In the genomic region with DNA sequence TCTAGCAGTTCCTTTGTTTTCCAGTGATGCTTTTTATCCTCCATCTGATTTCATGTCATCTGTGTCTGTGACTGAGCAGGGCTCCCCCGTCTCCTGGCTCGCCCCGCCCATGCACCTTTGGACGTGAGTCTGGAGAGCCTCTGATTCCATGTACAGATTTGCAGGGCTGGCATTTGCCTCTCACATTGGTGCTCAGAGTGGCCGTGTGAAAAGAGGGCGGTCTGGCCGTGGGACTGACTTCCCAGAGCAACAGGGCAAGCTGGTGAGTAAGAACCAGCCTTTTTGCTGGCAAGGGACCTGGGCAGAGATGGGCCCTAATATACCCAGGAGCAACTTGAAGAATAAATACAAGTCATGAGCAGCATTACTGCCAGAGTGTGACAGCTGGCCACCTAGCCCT, we compare ENCODE assay signal across 23 cellular contexts.
DNase-seq lines count a peak whose midpoint lies in the region; ATAC-seq and TF ChIP-seq lines count a peak whose summit lies in the region.
"Had no signal": no experiment of that assay in that cellular context is flagged by ENCODE, and none has a peak within 500 bp of the region (broad histone marks: within the 10 kb centered on the region; RNA-seq: fewer than 3 reads in every experiment).

No MANE protein-coding gene starts in this region.

- H3K4me1 ChIP-seq in ES-I3 (ENCODE audit: insufficient read depth, low read length) (peaks cover 50% of the 10 kb centered on the region), HUES6 (ENCODE audit: control insufficient read depth, insufficient read depth, low read length) (peaks cover 64% of the 10 kb centered on the region), osteoblast (ENCODE audit: insufficient read depth, low read length) (peaks cover 19% of the 10 kb centered on the region)

- H2AFZ ChIP-seq in osteoblast (ENCODE audit: low read length), result no peak overlapping the region

- H3K9me3 ChIP-seq in ES-I3 (ENCODE audit: control insufficient read depth, insufficient read depth, low read length), result 0 out of 2 replicates have a peak, but pooled peaks cover under 1% of the 10 kb centered on the region
- H3K9me3 ChIP-seq in HUES6 (ENCODE audit: control insufficient read depth, insufficient read depth, low read depth, low read length), result peaks cover 6% of the 10 kb centered on the region; the same call in 1 of the 2 replicates
- H3K9me3 ChIP-seq in osteoblast (ENCODE audit: low read depth, low read length), result no peaks in the 10 kb centered on the region
- H3K9me3 ChIP-seq: left ventricle myocardium inferior, suprapubic skin had no signal

- H3K27me3 ChIP-seq in HUES6 (ENCODE audit: control insufficient read depth, insufficient read depth, low read length), result no peaks in the 10 kb centered on the region
- H3K27me3 ChIP-seq in osteoblast (ENCODE audit: insufficient read depth, low read length), result peaks cover 12% of the 10 kb centered on the region
- H3K27me3 ChIP-seq: suprapubic skin had no signal

- no peak for ATAC-seq in GM19463 (IDR thresholded peaks at IDR 0.05; ENCODE audit: unreplicated experiment)
- no peak for ATAC-seq in HG02759 (IDR thresholded peaks at IDR 0.05; ENCODE audit: unreplicated experiment)
- ATAC-seq: T-cell had no signal

- H3K27ac ChIP-seq in HUES6 (ENCODE audit: low read depth, low read length), result peak overlapping the region; percentile 94; the same call in 1 of the 2 replicates
- peak overlapping the region; percentile 60 to 76 for H3K27ac ChIP-seq in coronary artery
- H3K27ac ChIP-seq in osteoblast (ENCODE audit: low read depth, low read length), result no peak overlapping the region
- H3K27ac ChIP-seq: left ventricle myocardium inferior, suprapubic skin had no signal

- no peaks in the 10 kb centered on the region for H3K36me3 ChIP-seq in ES-I3 (ENCODE audit: insufficient read depth, low read length)
- no peaks in the 10 kb centered on the region for H3K36me3 ChIP-seq in HUES6 (ENCODE audit: control insufficient read depth, insufficient read depth, low read length)
- no peaks in the 10 kb centered on the region for H3K36me3 ChIP-seq in osteoblast (ENCODE audit: insufficient read depth, low read length)
- H3K36me3 ChIP-seq: left ventricle myocardium inferior, suprapubic skin had no signal

- DNase-seq in coronary artery (ENCODE audit: low spot score), result peak; percentile 78
- peak; percentile 81 for DNase-seq in osteoblast (ENCODE audit: insufficient read length, low spot score, missing footprints)
- no peak for DNase-seq in cerebellar nuclear complex (lab: John Stamatoyannopoulos, UW)
- DNase-seq: activated CD4-positive, alpha-beta T cell treated with anti-CD3 and anti-CD28 coated beads, Interleukin-2, amount 50 U/mL, for 4 hours; activated effector memory CD4-positive, alpha-beta T cell treated with anti-CD3 and anti-CD28 coated beads, Interleukin-2, amount 50 U/mL, for 16 hours; amniotic stem cell; DMS153; GF-D8; GOT3; KG1; left ventricle myocardium inferior; NCI-H1092; NCI-H2029; NCI-H226; NCI-H82; OCI-M1; Right ventricle myocardium superior; T-cell had no signal

- no peaks in the 10 kb centered on the region for H4K20me1 ChIP-seq in osteoblast (ENCODE audit: insufficient read depth, low read length)

- H3K4me2 ChIP-seq in osteoblast (ENCODE audit: insufficient read depth, low read length), result no peak overlapping the region

- no peak for TF ChIP-seq CTCF in coronary artery (IDR thresholded peaks at IDR 0.05)
- TF ChIP-seq CTCF in osteoblast (IDR thresholded peaks at IDR 0.05; ENCODE audit: extremely low read depth, low read depth, low read length), result no peak

- H3K9ac ChIP-seq in ES-I3 (ENCODE audit: low read depth, low read length) (peak overlapping the region; percentile 50; the same call in 1 of the 2 replicates), HUES6 (ENCODE audit: low read length) (peak overlapping the region; percentile 92)

- H3K4me3 ChIP-seq in HUES6 (ENCODE audit: low read depth, low read length) (peak overlapping the region; percentile 1; the same call in 1 of the 2 replicates), coronary artery (no peak overlapping the region), osteoblast (ENCODE audit: insufficient read depth, low read length) (no peak overlapping the region)
- H3K4me3 ChIP-seq: left ventricle myocardium inferior, suprapubic skin had no signal

- H3K79me2 ChIP-seq in osteoblast (ENCODE audit: insufficient read depth, low read length), result no peaks in the 10 kb centered on the region

Comparison
In these comparisons a context has a peak if more than half of its experiments do, and no peak if none do; other contexts are left out.
1. DNase-seq: peak in coronary artery (single experiment) and osteoblast (single experiment); none in cerebellar nuclear complex (0 of 2).